ENCODE assay signal across 10 cellular contexts in genomic region chr15:78069052-78069414, GRCh38. TPM values are rescaled to one million over a fixed set of nuclear protein-coding genes. Genes with fewer than 3 reads are reported as not detected.
A peak's percentile ranks its signal among the peaks of the same experiment; 100 is the strongest.
DNase-seq lines count a peak whose midpoint lies in the region; ATAC-seq and TF ChIP-seq lines count a peak whose summit lies in the region.
"Had no signal": no experiment of that assay in that cellular context is flagged by ENCODE, and none has a peak within 500 bp of the region (broad histone marks: within the 10 kb centered on the region; RNA-seq: fewer than 3 reads in every experiment).

No MANE protein-coding gene starts in this region.

- H3K36me3 ChIP-seq in CD4-positive, CD25-positive, alpha-beta regulatory T cell (ENCODE audit: control insufficient read depth, insufficient read depth, low read length) = peaks cover 3% of the 10 kb centered on the region

- H3K4me1 ChIP-seq in CD4-positive, CD25-positive, alpha-beta regulatory T cell (ENCODE audit: control insufficient read depth, insufficient read depth, low read length, poor library complexity, severe bottlenecking) = peaks cover 91% of the 10 kb centered on the region

- H3K4me3 Mint-ChIP-seq in CD4-positive, CD25-positive, alpha-beta regulatory T cell = peak overlapping the region in 2 of 4 donors; percentile 85 to 93
- peak overlapping the region; percentile 86 for H3K4me3 Mint-ChIP-seq in activated naive CD4-positive, alpha-beta T cell treated with anti-CD3 and anti-CD28 coated beads, Interleukin-2, amount 50 U/mL, for 24 hours
- H3K4me3 Mint-ChIP-seq in natural killer cell = peak overlapping the region; percentile 80

- peaks cover 0 to 2% (median 0%) of the 10 kb centered on the region in 7 donors for H3K9me3 Mint-ChIP-seq in CD4-positive, CD25-positive, alpha-beta regulatory T cell
- H3K9me3 Mint-ChIP-seq in activated naive CD4-positive, alpha-beta T cell treated with anti-CD3 and anti-CD28 coated beads, Interleukin-2, amount 50 U/mL, for 24 hours = no peaks in the 10 kb centered on the region
- H3K9me3 Mint-ChIP-seq in natural killer cell = no peaks in the 10 kb centered on the region

- TF ChIP-seq CTCF in natural killer cell (IDR thresholded peaks at IDR 0.05) = no peak

- H3K9me3 ChIP-seq in CD4-positive, CD25-positive, alpha-beta regulatory T cell (ENCODE audit: control insufficient read depth in 2 of 2, low read length in 2 of 2) = no peaks in the 10 kb centered on the region

- peak overlapping the region; percentile 86 for H3K27ac ChIP-seq in CD4-positive, CD25-positive, alpha-beta regulatory T cell (ENCODE audit: insufficient read depth, low read length, poor library complexity, severe bottlenecking)

- H3K36me3 Mint-ChIP-seq in CD4-positive, CD25-positive, alpha-beta regulatory T cell = peaks cover 4% of the 10 kb centered on the region
- peaks cover 2% of the 10 kb centered on the region for H3K36me3 Mint-ChIP-seq in activated naive CD4-positive, alpha-beta T cell treated with anti-CD3 and anti-CD28 coated beads, Interleukin-2, amount 50 U/mL, for 24 hours
- no peaks in the 10 kb centered on the region for H3K36me3 Mint-ChIP-seq in natural killer cell

- H3K27me3 ChIP-seq in CD4-positive, CD25-positive, alpha-beta regulatory T cell (ENCODE audit: control insufficient read depth, insufficient read depth, low read length) = no peaks in the 10 kb centered on the region

- no peak for DNase-seq in CD4-positive, CD25-positive, alpha-beta regulatory T cell
- DNase-seq in natural killer cell = no peak
- no peak for DNase-seq in hypothalamus (lab: John Stamatoyannopoulos, UW)
- DNase-seq in NCI-H2227 treated with DMSO at 0.1 percent for 48 hours (lab: John Stamatoyannopoulos, UW) = no peak
- DNase-seq in DMS53 (lab: John Stamatoyannopoulos, UW) = no peak
- DNase-seq: stimulated activated CD4-positive, alpha-beta T cell treated with anti-CD3 and anti-CD28 coated beads, Interleukin-15, amount 100 ng/mL, for 24 hours had no signal

- no peak overlapping the region for H3K27ac Mint-ChIP-seq in CD4-positive, CD25-positive, alpha-beta regulatory T cell
- H3K27ac Mint-ChIP-seq in activated naive CD4-positive, alpha-beta T cell treated with anti-CD3 and anti-CD28 coated beads, Interleukin-2, amount 50 U/mL, for 24 hours = peak overlapping the region; percentile 98
- H3K27ac Mint-ChIP-seq in natural killer cell = no peak overlapping the region

- intact Hi-C loops in natural killer cell (cut with micrococcal nuclease) = loop anchor here (2.0 to 5.0 kb wide), 2 partner anchors 33 to 34 kb away; no protein-coding TSS in a partner anchor

- peak overlapping the region; percentile 87 for H3K4me3 ChIP-seq in CD4-positive, CD25-positive, alpha-beta regulatory T cell (ENCODE audit: low read depth, low read length)

- ATAC-seq in CD4-positive, CD25-positive, alpha-beta regulatory T cell (ENCODE audit: low read depth in 2 of 2) = peak; percentile 21 to 29
- ATAC-seq in GM21723 (IDR thresholded peaks at IDR 0.05; ENCODE audit: unreplicated experiment) (peak; percentile 11), natural killer cell (peak; percentile 27 to 42 (median 34)), HG02798 (IDR thresholded peaks at IDR 0.05; ENCODE audit: poor library complexity, unreplicated experiment) (no peak)

- no peaks in the 10 kb centered on the region for H3K27me3 Mint-ChIP-seq in CD4-positive, CD25-positive, alpha-beta regulatory T cell
- no peaks in the 10 kb centered on the region for H3K27me3 Mint-ChIP-seq in activated naive CD4-positive, alpha-beta T cell treated with anti-CD3 and anti-CD28 coated beads, Interleukin-2, amount 50 U/mL, for 24 hours
- no peaks in the 10 kb centered on the region for H3K27me3 Mint-ChIP-seq in natural killer cell (ENCODE audit: low read depth in 2 of 2)

- peaks cover 0 to 41% (median 33%) of the 10 kb centered on the region in 4 donors for H3K4me1 Mint-ChIP-seq in CD4-positive, CD25-positive, alpha-beta regulatory T cell
- H3K4me1 Mint-ChIP-seq in activated naive CD4-positive, alpha-beta T cell treated with anti-CD3 and anti-CD28 coated beads, Interleukin-2, amount 50 U/mL, for 24 hours = peaks cover 26% of the 10 kb centered on the region
- peaks cover 8 to 13% of the 10 kb centered on the region in 2 donors for H3K4me1 Mint-ChIP-seq in natural killer cell

RNA-seq across cellular contexts. Expression of gene TBC1D2B, which starts 8.5 kb away (rescaled TPM):
- total RNA-seq in CD4-positive, CD25-positive, alpha-beta regulatory T cell = 117 TPM
- 10 to 100 TPM; 12.2 to 17.9 (median 15.4) TPM for polyA plus RNA-seq in CD4-positive, CD25-positive, alpha-beta regulatory T cell
- total RNA-seq in natural killer cell = 10 to 100 TPM; 54.0 to 83.5 (median 56.7) TPM

RNA-seq across cellular contexts. Expression of gene SH2D7, which starts 23.3 kb away (rescaled TPM):
- total RNA-seq in CD4-positive, CD25-positive, alpha-beta regulatory T cell = not detected
- under 1 TPM in 1 of 4 donors, not detected in 3; 0.09 TPM for polyA plus RNA-seq in CD4-positive, CD25-positive, alpha-beta regulatory T cell
- total RNA-seq in natural killer cell = not detected
- total RNA-seq: HT1080 had no signal
